Comparison of ENCODE assay signal across 21 cellular contexts in genomic region chr21:32015740-32016139, GRCh38.
"Had no signal": no experiment of that assay in that cellular context is flagged by ENCODE, and none has a peak within 500 bp of the region (broad histone marks: within the 10 kb centered on the region; RNA-seq: fewer than 3 reads in every experiment).

No MANE protein-coding gene starts in this region.

- H3K4me3 ChIP-seq: right lobe of liver, smooth muscle cell, stomach had no signal

- H3K4me1 ChIP-seq: right lobe of liver had no signal

- H3K4me1 Mint-ChIP-seq: naive thymus-derived CD8-positive, alpha-beta T cell had no signal

- H3K4me3 Mint-ChIP-seq: dendritic cell treated with granulocyte-macrophage colony-stimulating factor and Interleukin-4, amounts not matched to agents 40 ng/mL and 50 ng/mL, for 4 days; naive thymus-derived CD8-positive, alpha-beta T cell had no signal

- H3K9me3 ChIP-seq: right lobe of liver, stomach had no signal

- H3K27me3 ChIP-seq: right lobe of liver, stomach had no signal

- DNase-seq: activated CD4-positive, alpha-beta T cell treated with anti-CD3 and anti-CD28 coated beads, Interleukin-2, amount 50 U/mL, for 1 hour; activated CD8-positive, alpha-beta memory T cell treated with anti-CD3 and anti-CD28 coated beads, Interleukin-2, amount 50 U/mL, for 4 hours; activated gamma-delta T cell; activated T-cell treated with anti-CD3 and anti-CD28 coated beads, Interleukin-2, amount 50 U/mL, for 48 hours; amniotic stem cell; effector CD8-positive, alpha-beta T cell; foreskin melanocyte; glutamatergic neuron; hippocampal formation; left cardiac atrium; mesendoderm; naive thymus-derived CD8-positive, alpha-beta T cell; right lobe of liver; stimulated activated CD4-positive, alpha-beta T cell treated with anti-CD3 and anti-CD28 coated beads, Interleukin-4, amount 100 ng/mL, for 1 hour; stomach; trophoblast cell had no signal

- H3K36me3 ChIP-seq: right lobe of liver, stomach had no signal

- ATAC-seq: activated CD4-positive, CD25-positive, alpha-beta regulatory T cell treated with anti-CD3 and anti-CD28 coated beads, Interleukin-2, amount 50 U/mL, for 24 hours; activated naive CD4-positive, alpha-beta T cell treated with anti-CD3 and anti-CD28 coated beads, Interleukin-2, amount 50 U/mL, for 72 hours; left cardiac atrium; naive thymus-derived CD8-positive, alpha-beta T cell; right lobe of liver had no signal

- H3K27ac ChIP-seq: right lobe of liver, stomach had no signal

- FAIRE-seq: islet of Langerhans had no signal

- H3K36me3 Mint-ChIP-seq: activated naive CD4-positive, alpha-beta T cell treated with anti-CD3 and anti-CD28 coated beads, Interleukin-2, amount 50 U/mL, for 72 hours; naive thymus-derived CD8-positive, alpha-beta T cell had no signal

- H3K27me3 Mint-ChIP-seq: dendritic cell treated with granulocyte-macrophage colony-stimulating factor and Interleukin-4, amounts not matched to agents 40 ng/mL and 50 ng/mL, for 4 days; naive thymus-derived CD8-positive, alpha-beta T cell had no signal

- H3K4me2 ChIP-seq: smooth muscle cell had no signal

- H3K9me3 Mint-ChIP-seq: activated naive CD4-positive, alpha-beta T cell treated with anti-CD3 and anti-CD28 coated beads, Interleukin-2, amount 50 U/mL, for 72 hours; dendritic cell treated with granulocyte-macrophage colony-stimulating factor and Interleukin-4, amounts not matched to agents 40 ng/mL and 50 ng/mL, for 4 days had no signal

- H3K27ac Mint-ChIP-seq: activated naive CD4-positive, alpha-beta T cell treated with anti-CD3 and anti-CD28 coated beads, Interleukin-2, amount 50 U/mL, for 72 hours; dendritic cell treated with granulocyte-macrophage colony-stimulating factor and Interleukin-4, amounts not matched to agents 40 ng/mL and 50 ng/mL, for 4 days; naive thymus-derived CD8-positive, alpha-beta T cell had no signal
